In genomic region chrX:54449929-54450328, GRCh38 we compare ENCODE assay signal across 28 cellular contexts.
"Had no signal": no experiment of that assay in that cellular context is flagged by ENCODE, and none has a peak within 500 bp of the region (broad histone marks: within the 10 kb centered on the region; RNA-seq: fewer than 3 reads in every experiment).

No MANE protein-coding gene starts in this region.

- H3K9me3 Mint-ChIP-seq: stimulated activated memory B cell treated with anti-CD40 and anti-IgM and Interleukin-4, amounts not matched to agents 10 μg/mL and 1 μg/mL and 100 μg/mL, for 72 hours; stimulated activated naive B cell treated with anti-CD40 and anti-IgM and Interleukin-4, amounts not matched to agents 10 μg/mL and 1 μg/mL and 100 μg/mL, for 72 hours; stimulated activated naive CD8-positive, alpha-beta T cell treated with anti-CD3 and anti-CD28 coated beads, Interleukin-15, amount 100 ng/mL, for 72 hours; stimulated activated naive CD8-positive, alpha-beta T cell treated with anti-CD3 and anti-CD28 coated beads, Interleukin-15, Interleukin-2, amounts not matched to agents 100 ng/mL and 50 ng/mL, for 24 hours; type B pancreatic cell had no signal

- H3K9me3 ChIP-seq: stomach, suprapubic skin, testis, thoracic aorta, thyroid gland, tibial artery, tibial nerve, transverse colon, upper lobe of left lung, upper lobe of right lung, uterus, vagina had no signal

- H3K4me1 Mint-ChIP-seq: stimulated activated memory B cell treated with anti-CD40 and anti-IgM and Interleukin-4, amounts not matched to agents 10 μg/mL and 1 μg/mL and 100 μg/mL, for 72 hours had no signal

- H3K4me3 Mint-ChIP-seq: stimulated activated memory B cell treated with anti-CD40 and anti-IgM and Interleukin-4, amounts not matched to agents 10 μg/mL and 1 μg/mL and 100 μg/mL, for 72 hours; stimulated activated naive B cell treated with anti-CD40 and anti-IgM and Interleukin-4, amounts not matched to agents 10 μg/mL and 1 μg/mL and 100 μg/mL, for 72 hours; stimulated activated naive CD8-positive, alpha-beta T cell treated with anti-CD3 and anti-CD28 coated beads, Interleukin-15, amount 100 ng/mL, for 72 hours; stimulated activated naive CD8-positive, alpha-beta T cell treated with anti-CD3 and anti-CD28 coated beads, Interleukin-15, Interleukin-2, amounts not matched to agents 100 ng/mL and 50 ng/mL, for 24 hours; type B pancreatic cell had no signal

- H3K4me3 ChIP-seq: stomach, suprapubic skin, testis, thoracic aorta, thyroid gland, tibial artery, tibial nerve, transverse colon, upper lobe of left lung, upper lobe of right lung, uterus, vagina had no signal

- FAIRE-seq: urothelium cell line had no signal

- H3K27ac ChIP-seq: stomach, suprapubic skin, testis, thoracic aorta, thyroid gland, tibial artery, tibial nerve, transverse colon, upper lobe of left lung, upper lobe of right lung, uterus, vagina had no signal

- H3K36me3 ChIP-seq: suprapubic skin, thoracic aorta, thyroid gland, transverse colon, upper lobe of right lung, uterus, vagina had no signal

- ATAC-seq: stimulated activated memory B cell treated with anti-CD40 and anti-IgM and Interleukin-4, amounts not matched to agents 10 μg/mL and 1 μg/mL and 100 μg/mL, for 72 hours; stimulated activated naive B cell treated with anti-CD40 and anti-IgM and Interleukin-4, amounts not matched to agents 10 μg/mL and 1 μg/mL and 100 μg/mL, for 72 hours; stimulated activated naive CD8-positive, alpha-beta T cell treated with anti-CD3 and anti-CD28 coated beads, Interleukin-15, amount 100 ng/mL, for 72 hours; stimulated activated naive CD8-positive, alpha-beta T cell treated with anti-CD3 and anti-CD28 coated beads, Interleukin-15, Interleukin-2, amounts not matched to agents 100 U/mL and 50 U/mL, for 24 hours; upper lobe of right lung had no signal

- H3K27me3 ChIP-seq: stomach, suprapubic skin, testis, thyroid gland, tibial artery, tibial nerve, transverse colon, upper lobe of left lung, upper lobe of right lung, uterus, vagina had no signal

- DNase-seq: stimulated activated CD4-positive, alpha-beta T cell treated with anti-CD3 and anti-CD28 coated beads, Interleukin-2, amount 100 ng/mL, for 24 hours; stimulated activated CD4-positive, alpha-beta T cell treated with anti-CD3 and anti-CD28 coated beads, Interleukin-2, amount 100 ng/mL, for 48 hours; stimulated activated CD4-positive, alpha-beta T cell treated with anti-CD3 and anti-CD28 coated beads, Interleukin-4, amount 100 ng/mL, for 24 hours; stimulated activated CD4-positive, alpha-beta T cell treated with anti-CD3 and anti-CD28 coated beads, Interleukin-4, amount 100 ng/mL, for 4 hours; stimulated activated CD8-positive, alpha-beta memory T cell treated with anti-CD3 and anti-CD28 coated beads, Interleukin-4, amount 100 ng/mL, for 48 hours; stimulated activated naive B cell treated with anti-CD40 and anti-IgM and Interleukin-4, amounts not matched to agents 10 μg/mL and 1 μg/mL and 100 μg/mL, for 72 hours; stimulated activated naive CD4-positive, alpha-beta T cell; stimulated activated naive CD4-positive, alpha-beta T cell treated with Interleukin-2 at 50 U/mL for 16 hours; stimulated activated naive CD8-positive, alpha-beta T cell treated with anti-CD3 and anti-CD28 coated beads, Interleukin-15, amount 100 ng/mL, for 72 hours; stimulated activated naive CD8-positive, alpha-beta T cell treated with anti-CD3 and anti-CD28 coated beads, Interleukin-15, Interleukin-2, amounts not matched to agents 100 U/mL and 50 U/mL, for 24 hours; stomach; substantia nigra; testis; thyroid gland; tibial artery; transverse colon; trophoblast cell; upper lobe of left lung; upper lobe of right lung; uterus had no signal

- H3K4me1 ChIP-seq: stomach, suprapubic skin, testis, thyroid gland, tibial artery, tibial nerve, transverse colon, upper lobe of left lung, upper lobe of right lung, uterus, vagina had no signal

- H3K27ac Mint-ChIP-seq: stimulated activated memory B cell treated with anti-CD40 and anti-IgM and Interleukin-4, amounts not matched to agents 10 μg/mL and 1 μg/mL and 100 μg/mL, for 72 hours; stimulated activated naive B cell treated with anti-CD40 and anti-IgM and Interleukin-4, amounts not matched to agents 10 μg/mL and 1 μg/mL and 100 μg/mL, for 72 hours; stimulated activated naive CD8-positive, alpha-beta T cell treated with anti-CD3 and anti-CD28 coated beads, Interleukin-15, amount 100 ng/mL, for 72 hours; stimulated activated naive CD8-positive, alpha-beta T cell treated with anti-CD3 and anti-CD28 coated beads, Interleukin-15, Interleukin-2, amounts not matched to agents 100 ng/mL and 50 ng/mL, for 24 hours; type B pancreatic cell had no signal
